1 cellular context compared by ENCODE assay signal in the genomic region with DNA sequence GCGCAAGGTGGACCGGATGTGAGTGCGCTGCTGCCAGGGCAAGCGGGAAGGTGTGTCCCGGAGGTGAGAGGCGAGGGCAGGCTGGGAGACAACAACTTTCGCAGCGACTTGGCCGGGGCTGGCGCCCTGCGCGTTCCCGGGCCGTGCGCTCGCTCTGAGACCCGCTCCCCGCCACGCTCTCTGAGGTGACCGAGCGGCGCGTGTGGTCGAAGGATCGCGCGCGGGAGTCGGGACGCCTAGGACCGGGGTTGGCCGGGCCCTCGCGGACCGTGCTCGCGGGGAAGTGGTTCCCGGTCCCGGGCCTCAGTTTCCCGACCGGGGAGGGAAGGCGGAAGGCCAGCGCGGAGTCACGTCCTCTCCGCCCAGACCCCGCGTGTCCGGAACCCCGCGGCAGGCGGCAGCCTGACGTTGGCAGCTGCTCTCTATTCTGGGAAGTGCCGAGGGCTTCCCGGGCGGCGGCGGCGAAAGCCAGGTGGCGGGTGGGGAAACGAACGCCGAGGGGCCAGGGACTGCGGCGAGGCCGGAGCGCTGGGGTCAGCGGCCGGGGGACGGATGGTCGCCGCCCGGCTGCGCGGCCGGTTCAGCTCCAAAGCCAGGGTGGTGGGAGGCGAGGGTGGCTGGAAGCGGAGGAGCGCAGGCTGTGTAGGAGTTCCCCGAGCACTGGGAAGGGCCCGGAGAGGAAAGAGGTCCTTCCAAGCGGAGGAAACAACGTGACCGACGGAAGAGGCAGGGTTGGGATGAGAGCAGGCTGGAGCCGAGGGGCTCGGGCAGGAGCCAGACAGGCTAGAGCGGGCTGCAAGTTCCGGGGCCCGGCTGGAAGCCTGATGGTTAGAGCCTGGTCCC.
A peak's percentile ranks its signal among the peaks of the same experiment; 100 is the strongest.
TF ChIP-seq lines count a peak whose summit lies in the region.

No MANE protein-coding gene starts in this region.

TF ChIP-seq in HepG2, 621 proteins besides CTCF, POLR2A, EP300 and RAD21 (continued from another document and continues in another):
- TF ChIP-seq, protein P1, sequence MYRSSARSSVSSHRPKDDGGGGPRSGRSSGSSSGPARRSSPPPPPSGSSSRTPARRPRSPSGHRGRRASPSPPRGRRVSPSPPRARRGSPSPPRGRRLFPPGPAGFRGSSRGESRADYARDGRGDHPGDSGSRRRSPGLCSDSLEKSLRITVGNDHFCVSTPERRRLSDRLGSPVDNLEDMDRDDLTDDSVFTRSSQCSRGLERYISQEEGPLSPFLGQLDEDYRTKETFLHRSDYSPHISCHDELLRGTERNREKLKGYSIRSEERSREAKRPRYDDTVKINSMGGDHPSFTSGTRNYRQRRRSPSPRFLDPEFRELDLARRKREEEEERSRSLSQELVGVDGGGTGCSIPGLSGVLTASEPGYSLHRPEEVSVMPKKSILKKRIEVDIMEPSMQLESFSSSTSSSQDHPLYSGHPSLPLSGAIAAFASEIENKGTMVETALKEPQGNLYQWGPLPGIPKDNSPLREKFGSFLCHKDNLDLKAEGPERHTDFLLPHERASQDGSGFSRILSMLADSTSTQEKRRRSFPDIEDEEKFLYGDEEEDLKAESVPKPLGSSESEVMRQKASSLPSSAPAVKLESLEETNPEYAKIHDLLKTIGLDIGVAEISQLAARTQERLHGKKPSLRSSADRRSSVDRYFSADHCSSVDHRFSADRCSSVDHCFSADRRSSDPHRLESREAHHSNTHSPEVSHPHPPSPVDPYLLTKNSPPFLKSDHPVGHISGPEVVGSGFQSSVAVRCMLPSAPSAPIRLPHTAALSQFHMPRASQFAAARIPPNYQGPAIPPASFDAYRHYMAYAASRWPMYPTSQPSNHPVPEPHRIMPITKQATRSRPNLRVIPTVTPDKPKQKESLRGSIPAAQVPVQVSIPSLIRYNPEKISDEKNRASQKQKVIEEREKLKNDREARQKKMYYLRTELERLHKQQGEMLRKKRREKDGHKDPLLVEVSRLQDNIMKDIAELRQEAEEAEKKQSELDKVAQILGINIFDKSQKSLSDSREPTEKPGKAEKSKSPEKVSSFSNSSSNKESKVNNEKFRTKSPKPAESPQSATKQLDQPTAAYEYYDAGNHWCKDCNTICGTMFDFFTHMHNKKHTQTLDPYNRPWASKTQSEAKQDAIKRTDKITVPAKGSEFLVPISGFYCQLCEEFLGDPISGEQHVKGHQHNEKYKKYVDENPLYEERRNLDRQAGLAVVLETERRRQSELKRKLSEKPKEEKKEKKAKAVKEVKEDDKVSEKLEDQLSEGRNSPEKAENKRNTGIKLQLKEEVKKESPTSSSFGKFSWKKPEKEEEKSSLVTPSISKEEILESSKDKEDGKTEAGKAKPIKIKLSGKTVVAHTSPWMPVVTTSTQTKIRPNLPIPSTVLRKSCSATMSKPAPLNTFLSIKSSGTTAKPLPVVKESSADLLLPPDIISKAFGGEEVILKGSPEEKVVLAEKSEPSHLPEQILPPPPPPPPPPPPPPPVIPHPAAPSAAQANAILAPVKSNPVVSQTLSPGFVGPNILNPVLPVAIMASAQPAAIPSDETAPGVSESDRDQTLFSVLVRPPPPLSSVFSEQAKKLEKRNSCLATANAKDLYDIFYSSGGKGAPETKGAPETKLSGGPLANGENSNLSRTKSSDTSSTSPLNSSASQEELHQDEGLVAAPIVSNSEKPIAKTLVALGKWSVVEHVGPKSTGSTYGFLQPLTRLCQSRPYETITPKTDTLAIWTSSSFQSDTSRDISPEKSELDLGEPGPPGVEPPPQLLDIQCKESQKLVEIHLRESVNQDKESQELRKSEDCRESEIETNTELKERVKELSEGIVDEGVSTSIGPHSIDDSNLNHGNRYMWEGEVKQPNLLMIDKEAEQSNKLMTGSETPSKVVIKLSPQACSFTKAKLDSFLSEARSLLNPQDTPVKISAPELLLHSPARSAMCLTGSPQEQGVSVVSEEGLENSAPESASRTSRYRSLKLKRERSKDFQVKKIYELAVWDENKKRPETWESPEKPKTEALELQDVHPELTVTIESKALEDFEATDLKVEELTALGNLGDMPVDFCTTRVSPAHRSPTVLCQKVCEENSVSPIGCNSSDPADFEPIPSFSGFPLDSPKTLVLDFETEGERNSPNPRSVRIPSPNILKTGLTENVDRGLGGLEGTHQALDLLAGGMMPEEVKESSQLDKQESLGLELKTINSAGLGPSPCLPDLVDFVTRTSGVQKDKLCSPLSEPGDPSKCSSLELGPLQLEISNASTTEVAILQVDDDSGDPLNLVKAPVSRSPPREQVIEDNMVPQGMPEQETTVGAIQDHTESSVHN (CRISPR knock-in tag; IDR thresholded peaks at IDR 0.05): no peak
- TF ChIP-seq, protein P2, sequence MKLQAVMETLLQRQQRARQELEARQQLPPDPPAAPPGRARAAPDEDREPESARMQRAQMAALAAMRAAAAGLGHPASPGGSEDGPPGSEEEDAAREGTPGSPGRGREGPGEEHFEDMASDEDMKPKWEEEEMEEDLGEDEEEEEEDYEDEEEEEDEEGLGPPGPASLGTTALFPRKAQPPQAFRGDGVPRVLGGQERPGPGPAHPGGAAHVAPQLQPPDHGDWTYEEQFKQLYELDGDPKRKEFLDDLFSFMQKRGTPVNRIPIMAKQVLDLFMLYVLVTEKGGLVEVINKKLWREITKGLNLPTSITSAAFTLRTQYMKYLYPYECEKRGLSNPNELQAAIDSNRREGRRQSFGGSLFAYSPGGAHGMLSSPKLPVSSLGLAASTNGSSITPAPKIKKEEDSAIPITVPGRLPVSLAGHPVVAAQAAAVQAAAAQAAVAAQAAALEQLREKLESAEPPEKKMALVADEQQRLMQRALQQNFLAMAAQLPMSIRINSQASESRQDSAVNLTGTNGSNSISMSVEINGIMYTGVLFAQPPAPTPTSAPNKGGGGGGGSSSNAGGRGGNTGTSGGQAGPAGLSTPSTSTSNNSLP (IDR thresholded peaks at IDR 0.05; ENCODE audit: low read depth, low read length): no peak
- TF ChIP-seq GABPA (IDR thresholded peaks at IDR 0.05; ENCODE audit: low read depth, low read length) (peak; percentile 63), GABPA (CRISPR knock-in tag; IDR thresholded peaks at IDR 0.05; ENCODE audit: low read depth) (peak; percentile 57; the same call in 1 of the 2 replicates), GZF1 (CRISPR knock-in tag; IDR thresholded peaks at IDR 0.05) (peak; percentile 50; the same call in 1 of the 2 replicates), MTF2 (CRISPR knock-in tag; IDR thresholded peaks at IDR 0.05; ENCODE audit: borderline replicate concordance) (peak; percentile 81; the same call in 1 of the 2 replicates), SMARCE1 (IDR thresholded peaks at IDR 0.05; ENCODE audit: borderline replicate concordance) (no peak), RFXAP (CRISPR knock-in tag; IDR thresholded peaks at IDR 0.05; ENCODE audit: borderline replicate concordance) (no peak), HES4 (CRISPR knock-in tag; IDR thresholded peaks at IDR 0.05; ENCODE audit: borderline replicate concordance) (peak; percentile 66; the same call in 1 of the 2 replicates), ZNF781 (CRISPR knock-in tag; IDR thresholded peaks at IDR 0.05; ENCODE audit: borderline replicate concordance, not compliant biosample characterization) (peak; percentile 37), ZNF7 (CRISPR knock-in tag; IDR thresholded peaks at IDR 0.05) (no peak), KLF15 (CRISPR knock-in tag; IDR thresholded peaks at IDR 0.05; ENCODE audit: borderline replicate concordance) (no peak), ZNF33A (CRISPR knock-in tag; IDR thresholded peaks at IDR 0.05; ENCODE audit: borderline replicate concordance) (no peak), HNRNPL (IDR thresholded peaks at IDR 0.05; ENCODE audit: low read depth, low read length) (no peak), ZNF552 (CRISPR knock-in tag; IDR thresholded peaks at IDR 0.05; ENCODE audit: borderline replicate concordance) (peak; percentile 59; the same call in 1 of the 2 replicates), SMYD3 (CRISPR knock-in tag; IDR thresholded peaks at IDR 0.05) (no peak), PLRG1 (conservative IDR thresholded peaks at IDR 0.05) (no peak), CCDC6 (CRISPR knock-in tag; IDR thresholded peaks at IDR 0.05) (peak; percentile 13; the same call in 1 of the 2 replicates), ZNF709 (CRISPR knock-in tag; IDR thresholded peaks at IDR 0.05) (no peak; the same call in 1 of the 2 replicates), CREB1 (IDR thresholded peaks at IDR 0.05) (no peak), CREB1 (CRISPR knock-in tag; IDR thresholded peaks at IDR 0.05) (no peak), ZNF607 (CRISPR knock-in tag; IDR thresholded peaks at IDR 0.05; ENCODE audit: borderline replicate concordance) (peak; percentile 47; the same call in 1 of the 2 replicates), SALL1 (CRISPR knock-in tag; IDR thresholded peaks at IDR 0.05) (0 out of 2 replicates have a peak, but pooled peaks have one; percentile 10)
- TF ChIP-seq, protein P3, sequence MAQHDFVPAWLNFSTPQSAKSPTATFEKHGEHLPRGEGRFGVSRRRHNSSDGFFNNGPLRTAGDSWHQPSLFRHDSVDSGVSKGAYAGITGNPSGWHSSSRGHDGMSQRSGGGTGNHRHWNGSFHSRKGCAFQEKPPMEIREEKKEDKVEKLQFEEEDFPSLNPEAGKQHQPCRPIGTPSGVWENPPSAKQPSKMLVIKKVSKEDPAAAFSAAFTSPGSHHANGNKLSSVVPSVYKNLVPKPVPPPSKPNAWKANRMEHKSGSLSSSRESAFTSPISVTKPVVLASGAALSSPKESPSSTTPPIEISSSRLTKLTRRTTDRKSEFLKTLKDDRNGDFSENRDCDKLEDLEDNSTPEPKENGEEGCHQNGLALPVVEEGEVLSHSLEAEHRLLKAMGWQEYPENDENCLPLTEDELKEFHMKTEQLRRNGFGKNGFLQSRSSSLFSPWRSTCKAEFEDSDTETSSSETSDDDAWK (CRISPR knock-in tag; IDR thresholded peaks at IDR 0.05): no peak
- TF ChIP-seq, protein P4, sequence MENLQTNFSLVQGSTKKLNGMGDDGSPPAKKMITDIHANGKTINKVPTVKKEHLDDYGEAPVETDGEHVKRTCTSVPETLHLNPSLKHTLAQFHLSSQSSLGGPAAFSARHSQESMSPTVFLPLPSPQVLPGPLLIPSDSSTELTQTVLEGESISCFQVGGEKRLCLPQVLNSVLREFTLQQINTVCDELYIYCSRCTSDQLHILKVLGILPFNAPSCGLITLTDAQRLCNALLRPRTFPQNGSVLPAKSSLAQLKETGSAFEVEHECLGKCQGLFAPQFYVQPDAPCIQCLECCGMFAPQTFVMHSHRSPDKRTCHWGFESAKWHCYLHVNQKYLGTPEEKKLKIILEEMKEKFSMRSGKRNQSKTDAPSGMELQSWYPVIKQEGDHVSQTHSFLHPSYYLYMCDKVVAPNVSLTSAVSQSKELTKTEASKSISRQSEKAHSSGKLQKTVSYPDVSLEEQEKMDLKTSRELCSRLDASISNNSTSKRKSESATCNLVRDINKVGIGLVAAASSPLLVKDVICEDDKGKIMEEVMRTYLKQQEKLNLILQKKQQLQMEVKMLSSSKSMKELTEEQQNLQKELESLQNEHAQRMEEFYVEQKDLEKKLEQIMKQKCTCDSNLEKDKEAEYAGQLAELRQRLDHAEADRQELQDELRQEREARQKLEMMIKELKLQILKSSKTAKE (CRISPR knock-in tag; IDR thresholded peaks at IDR 0.05; ENCODE audit: borderline replicate concordance): no peak
- TF ChIP-seq, protein P5, sequence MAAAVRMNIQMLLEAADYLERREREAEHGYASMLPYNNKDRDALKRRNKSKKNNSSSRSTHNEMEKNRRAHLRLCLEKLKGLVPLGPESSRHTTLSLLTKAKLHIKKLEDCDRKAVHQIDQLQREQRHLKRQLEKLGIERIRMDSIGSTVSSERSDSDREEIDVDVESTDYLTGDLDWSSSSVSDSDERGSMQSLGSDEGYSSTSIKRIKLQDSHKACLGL (CRISPR knock-in tag; IDR thresholded peaks at IDR 0.05): peak; percentile 24; the same call in 1 of the 2 replicates
- TF ChIP-seq, protein P6, sequence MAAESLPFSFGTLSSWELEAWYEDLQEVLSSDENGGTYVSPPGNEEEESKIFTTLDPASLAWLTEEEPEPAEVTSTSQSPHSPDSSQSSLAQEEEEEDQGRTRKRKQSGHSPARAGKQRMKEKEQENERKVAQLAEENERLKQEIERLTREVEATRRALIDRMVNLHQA (CRISPR knock-in tag; IDR thresholded peaks at IDR 0.05): no peak
- TF ChIP-seq, protein P7, sequence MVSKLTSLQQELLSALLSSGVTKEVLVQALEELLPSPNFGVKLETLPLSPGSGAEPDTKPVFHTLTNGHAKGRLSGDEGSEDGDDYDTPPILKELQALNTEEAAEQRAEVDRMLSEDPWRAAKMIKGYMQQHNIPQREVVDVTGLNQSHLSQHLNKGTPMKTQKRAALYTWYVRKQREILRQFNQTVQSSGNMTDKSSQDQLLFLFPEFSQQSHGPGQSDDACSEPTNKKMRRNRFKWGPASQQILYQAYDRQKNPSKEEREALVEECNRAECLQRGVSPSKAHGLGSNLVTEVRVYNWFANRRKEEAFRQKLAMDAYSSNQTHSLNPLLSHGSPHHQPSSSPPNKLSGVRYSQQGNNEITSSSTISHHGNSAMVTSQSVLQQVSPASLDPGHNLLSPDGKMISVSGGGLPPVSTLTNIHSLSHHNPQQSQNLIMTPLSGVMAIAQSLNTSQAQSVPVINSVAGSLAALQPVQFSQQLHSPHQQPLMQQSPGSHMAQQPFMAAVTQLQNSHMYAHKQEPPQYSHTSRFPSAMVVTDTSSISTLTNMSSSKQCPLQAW (CRISPR knock-in tag; IDR thresholded peaks at IDR 0.05): no peak
- TF ChIP-seq, protein P8, sequence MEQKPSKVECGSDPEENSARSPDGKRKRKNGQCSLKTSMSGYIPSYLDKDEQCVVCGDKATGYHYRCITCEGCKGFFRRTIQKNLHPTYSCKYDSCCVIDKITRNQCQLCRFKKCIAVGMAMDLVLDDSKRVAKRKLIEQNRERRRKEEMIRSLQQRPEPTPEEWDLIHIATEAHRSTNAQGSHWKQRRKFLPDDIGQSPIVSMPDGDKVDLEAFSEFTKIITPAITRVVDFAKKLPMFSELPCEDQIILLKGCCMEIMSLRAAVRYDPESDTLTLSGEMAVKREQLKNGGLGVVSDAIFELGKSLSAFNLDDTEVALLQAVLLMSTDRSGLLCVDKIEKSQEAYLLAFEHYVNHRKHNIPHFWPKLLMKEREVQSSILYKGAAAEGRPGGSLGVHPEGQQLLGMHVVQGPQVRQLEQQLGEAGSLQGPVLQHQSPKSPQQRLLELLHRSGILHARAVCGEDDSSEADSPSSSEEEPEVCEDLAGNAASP (CRISPR knock-in tag; IDR thresholded peaks at IDR 0.05; ENCODE audit: borderline replicate concordance): no peak
- TF ChIP-seq, protein P9, sequence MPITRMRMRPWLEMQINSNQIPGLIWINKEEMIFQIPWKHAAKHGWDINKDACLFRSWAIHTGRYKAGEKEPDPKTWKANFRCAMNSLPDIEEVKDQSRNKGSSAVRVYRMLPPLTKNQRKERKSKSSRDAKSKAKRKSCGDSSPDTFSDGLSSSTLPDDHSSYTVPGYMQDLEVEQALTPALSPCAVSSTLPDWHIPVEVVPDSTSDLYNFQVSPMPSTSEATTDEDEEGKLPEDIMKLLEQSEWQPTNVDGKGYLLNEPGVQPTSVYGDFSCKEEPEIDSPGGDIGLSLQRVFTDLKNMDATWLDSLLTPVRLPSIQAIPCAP (CRISPR knock-in tag; IDR thresholded peaks at IDR 0.05; ENCODE audit: low read depth): no peak
- TF ChIP-seq, protein P10, sequence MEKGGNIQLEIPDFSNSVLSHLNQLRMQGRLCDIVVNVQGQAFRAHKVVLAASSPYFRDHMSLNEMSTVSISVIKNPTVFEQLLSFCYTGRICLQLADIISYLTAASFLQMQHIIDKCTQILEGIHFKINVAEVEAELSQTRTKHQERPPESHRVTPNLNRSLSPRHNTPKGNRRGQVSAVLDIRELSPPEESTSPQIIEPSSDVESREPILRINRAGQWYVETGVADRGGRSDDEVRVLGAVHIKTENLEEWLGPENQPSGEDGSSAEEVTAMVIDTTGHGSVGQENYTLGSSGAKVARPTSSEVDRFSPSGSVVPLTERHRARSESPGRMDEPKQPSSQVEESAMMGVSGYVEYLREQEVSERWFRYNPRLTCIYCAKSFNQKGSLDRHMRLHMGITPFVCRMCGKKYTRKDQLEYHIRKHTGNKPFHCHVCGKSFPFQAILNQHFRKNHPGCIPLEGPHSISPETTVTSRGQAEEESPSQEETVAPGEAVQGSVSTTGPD (CRISPR knock-in tag; IDR thresholded peaks at IDR 0.05): no peak
